13 cellular contexts compared by ENCODE assay signal in the genomic region with DNA sequence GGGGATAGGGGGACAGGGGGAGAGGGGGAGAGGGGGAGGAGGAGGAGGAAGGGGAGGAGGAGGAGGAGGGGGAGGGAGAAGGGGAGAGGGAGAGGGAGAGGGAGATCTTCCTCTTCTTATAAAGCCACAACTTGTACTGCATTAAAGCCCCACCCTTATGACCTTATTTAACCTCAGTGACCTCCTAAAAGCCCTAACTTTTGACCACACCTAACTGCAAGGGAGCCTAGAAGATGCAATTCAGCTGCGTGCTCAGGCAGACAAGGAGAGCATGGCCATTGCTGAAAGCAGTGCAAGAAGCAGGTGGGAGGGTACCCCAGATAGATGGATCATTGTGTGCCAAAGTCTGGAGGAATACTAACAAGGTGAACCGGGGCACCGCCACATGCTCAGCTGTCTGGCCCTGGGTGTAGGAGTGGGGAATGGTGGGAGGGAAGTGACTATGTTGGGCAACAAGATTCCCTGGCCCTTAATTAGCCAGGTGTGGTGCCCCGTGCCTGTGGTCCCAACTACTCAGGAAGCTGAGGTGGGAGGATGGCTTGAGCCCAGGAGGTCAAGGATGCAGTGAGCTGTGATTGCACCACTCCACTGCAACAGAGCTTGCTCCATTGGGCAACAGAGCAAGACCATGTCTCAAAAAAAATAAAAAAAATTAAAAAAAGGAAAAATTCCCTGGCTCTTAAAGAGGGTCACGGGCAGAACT.
DNase-seq lines count a peak whose midpoint lies in the region; ATAC-seq and TF ChIP-seq lines count a peak whose summit lies in the region.
"Had no signal": no experiment of that assay in that cellular context is flagged by ENCODE, and none has a peak within 500 bp of the region (broad histone marks: within the 10 kb centered on the region; RNA-seq: fewer than 3 reads in every experiment).

No MANE protein-coding gene starts in this region.

- peak overlapping the region; percentile 25 for H2BK12ac ChIP-seq in neuronal stem cell (ENCODE audit: low read length)

- no peak overlapping the region for H3K27ac Mint-ChIP-seq in activated naive CD4-positive, alpha-beta T cell treated with anti-CD3 and anti-CD28 coated beads, Interleukin-2, amount 10 ng/mL, durations not matched to agents 7 days and 5 days
- H3K27ac Mint-ChIP-seq: activated T-cell treated with anti-CD3 and anti-CD28 coated beads, Interleukin-2, amount 50 U/mL, for 24 hours; CD4-positive, alpha-beta T cell; neural progenitor cell had no signal

- no peaks in the 10 kb centered on the region for H3K27me3 Mint-ChIP-seq in activated naive CD4-positive, alpha-beta T cell treated with anti-CD3 and anti-CD28 coated beads, Interleukin-2, amount 10 ng/mL, durations not matched to agents 7 days and 5 days
- H3K27me3 Mint-ChIP-seq: CD4-positive, alpha-beta T cell had no signal

- DNase-seq in OCI-M1 (lab: John Stamatoyannopoulos, UW) = peak; percentile 8
- no peak for DNase-seq in neuronal stem cell (ENCODE audit: low spot score)
- DNase-seq in activated T-cell treated with anti-CD3 and anti-CD28 coated beads, Interleukin-2, amount 50 U/mL, for 48 hours = no peak
- DNase-seq in activated naive CD4-positive, alpha-beta T cell treated with anti-CD3 and anti-CD28 coated beads, Interleukin-2, amount 10 ng/mL, durations not matched to agents 7 days and 5 days = no peak
- no peak for DNase-seq in NCI-H69 (lab: John Stamatoyannopoulos, UW)
- DNase-seq: activated CD4-positive, alpha-beta T cell treated with anti-CD3 and anti-CD28 coated beads for 1 hour; activated T-cell treated with anti-CD3 and anti-CD28 coated beads, Interleukin-2, amount 50 U/mL, for 24 hours; amygdala; CD4-positive, alpha-beta T cell; SW 1271 had no signal

- H3K23ac ChIP-seq in neuronal stem cell (ENCODE audit: low read depth, low read length, poor library complexity) = no peak overlapping the region

- no peak overlapping the region for H2AFZ ChIP-seq in neuronal stem cell (ENCODE audit: low read length)
- H2AFZ ChIP-seq: neural progenitor cell had no signal

- ATAC-seq in HG02973 (IDR thresholded peaks at IDR 0.05; ENCODE audit: unreplicated experiment) = peak; percentile 13

- no peak overlapping the region for H2AK5ac ChIP-seq in neuronal stem cell (ENCODE audit: low read depth, low read length)

- no peak overlapping the region for H2BK5ac ChIP-seq in neuronal stem cell (ENCODE audit: low read length)

- no peaks in the 10 kb centered on the region for H3K79me1 ChIP-seq in neuronal stem cell (ENCODE audit: low read depth, low read length)

- no peak overlapping the region for H3K4me3 Mint-ChIP-seq in activated naive CD4-positive, alpha-beta T cell treated with anti-CD3 and anti-CD28 coated beads, Interleukin-2, amount 10 ng/mL, durations not matched to agents 7 days and 5 days
- H3K4me3 Mint-ChIP-seq: activated T-cell treated with anti-CD3 and anti-CD28 coated beads, Interleukin-2, amount 50 U/mL, for 24 hours; CD4-positive, alpha-beta T cell; neural progenitor cell had no signal

- H3K14ac ChIP-seq in neuronal stem cell (ENCODE audit: low read length) = no peak overlapping the region

- peak overlapping the region; percentile 41 for H3K18ac ChIP-seq in neuronal stem cell (ENCODE audit: low read length)

- WGBS in neuronal stem cell (ENCODE audit: extremely low coverage in 2 of 2, insufficient read length in 2 of 2, insufficient replicate concordance in 1 of 2), 2 donors = no CpG with 5 or more reads among the region's 5 CpGs

- H3K4me3 ChIP-seq in neuronal stem cell (ENCODE audit: low read length in 2 of 2) = no peak overlapping the region
- H3K4me3 ChIP-seq: neural progenitor cell had no signal

- H3K4me1 Mint-ChIP-seq in activated naive CD4-positive, alpha-beta T cell treated with anti-CD3 and anti-CD28 coated beads, Interleukin-2, amount 10 ng/mL, durations not matched to agents 7 days and 5 days = no peaks in the 10 kb centered on the region

- no peaks in the 10 kb centered on the region for H3K9me3 Mint-ChIP-seq in activated naive CD4-positive, alpha-beta T cell treated with anti-CD3 and anti-CD28 coated beads, Interleukin-2, amount 10 ng/mL, durations not matched to agents 7 days and 5 days
- H3K9me3 Mint-ChIP-seq: activated T-cell treated with anti-CD3 and anti-CD28 coated beads, Interleukin-2, amount 50 U/mL, for 24 hours; CD4-positive, alpha-beta T cell; neural progenitor cell had no signal

- no peak overlapping the region for H2BK15ac ChIP-seq in neuronal stem cell (ENCODE audit: low read length)

- H2BK120ac ChIP-seq in neuronal stem cell (ENCODE audit: low read depth, low read length) = no peak overlapping the region

- peaks cover 13 to 16% of the 10 kb centered on the region in 2 donors for H3K4me1 ChIP-seq in neuronal stem cell (ENCODE audit: control insufficient read depth in 2 of 2, insufficient read depth in 1 of 2, low read depth in 1 of 2, low read length in 2 of 2)

- no peak overlapping the region for H3K4me2 ChIP-seq in neuronal stem cell (ENCODE audit: insufficient read depth, low read length, poor library complexity, severe bottlenecking)
- H3K4me2 ChIP-seq: neural progenitor cell had no signal

- CTCF ChIA-PET in activated naive CD4-positive, alpha-beta T cell treated with anti-CD3 and anti-CD28 coated beads, Interleukin-2, amount 10 ng/mL, durations not matched to agents 7 days and 5 days (lab: Charles Lee) = no interaction called here

- H3K4ac ChIP-seq in neuronal stem cell (ENCODE audit: low read length) = no peak overlapping the region

- no peaks in the 10 kb centered on the region for H3K9me3 ChIP-seq in neuronal stem cell (replicated peaks in 1 of 2; ENCODE audit: control insufficient read depth in 2 of 2, insufficient read depth in 1 of 2, low read depth in 1 of 2, low read length in 2 of 2)

- no peaks in the 10 kb centered on the region for H3K36me3 ChIP-seq in neuronal stem cell (replicated peaks in 1 of 2; ENCODE audit: control insufficient read depth in 2 of 2, insufficient read depth in 2 of 2, low read length in 2 of 2)
- H3K36me3 ChIP-seq: neural progenitor cell had no signal

- H4K8ac ChIP-seq in neuronal stem cell (ENCODE audit: low read depth, low read length) = no peak overlapping the region

- H4K91ac ChIP-seq in neuronal stem cell (ENCODE audit: low read depth, low read length, poor library complexity) = no peak overlapping the region

- peak overlapping the region; percentile 5 for H3K9ac ChIP-seq in neuronal stem cell (ENCODE audit: low read depth, low read length, poor library complexity)
- H3K9ac ChIP-seq: neural progenitor cell had no signal

- H3K36me3 Mint-ChIP-seq in activated naive CD4-positive, alpha-beta T cell treated with anti-CD3 and anti-CD28 coated beads, Interleukin-2, amount 10 ng/mL, durations not matched to agents 7 days and 5 days = no peaks in the 10 kb centered on the region
- H3K36me3 Mint-ChIP-seq: neural progenitor cell had no signal

- peak; percentile 14 for TF ChIP-seq POLR2A in GM18951 (IDR thresholded peaks at IDR 0.05; ENCODE audit: extremely low read depth, insufficient read depth, insufficient read length)

- H3K27me3 ChIP-seq in neuronal stem cell (ENCODE audit: control insufficient read depth in 3 of 3, insufficient read depth in 3 of 3, low read depth in 1 of 3, low read length in 3 of 3) = peaks cover 0 to 3% (median 0%) of the 10 kb centered on the region in 3 experiments
- H3K27me3 ChIP-seq: neural progenitor cell had no signal

- H3K27ac ChIP-seq in neuronal stem cell (replicated peaks; ENCODE audit: low read length) = no peak overlapping the region
- H3K27ac ChIP-seq: neural progenitor cell had no signal

- in situ Hi-C loops in GM18951 (cut with MboI; ENCODE audit: low sequenced_read_pairs, unreplicated experiment) = no loop called here
